ENCODE assay signal across 26 cellular contexts in genomic region chr10:32436215-32436614, GRCh38.
"Had no signal": no experiment of that assay in that cellular context is flagged by ENCODE, and none has a peak within 500 bp of the region (broad histone marks: within the 10 kb centered on the region; RNA-seq: fewer than 3 reads in every experiment).

No MANE protein-coding gene starts in this region.

- H3K27ac Mint-ChIP-seq: dendritic cell treated with granulocyte-macrophage colony-stimulating factor and Interleukin-4, amounts not matched to agents 40 ng/mL and 50 ng/mL, for 4 days; effector memory CD8-positive, alpha-beta T cell; endodermal cell; mesothelial cell of epicardium had no signal

- H3K4me3 ChIP-seq: colonic mucosa, esophagus squamous epithelium, gastrocnemius medialis, heart right ventricle, left ventricle myocardium inferior, lower lobe of right lung had no signal

- H3K4me3 Mint-ChIP-seq: dendritic cell treated with granulocyte-macrophage colony-stimulating factor and Interleukin-4, amounts not matched to agents 40 ng/mL and 50 ng/mL, for 4 days; effector memory CD8-positive, alpha-beta T cell; endodermal cell; mesothelial cell of epicardium had no signal

- DNase-seq: colonic mucosa; cortex of kidney; effector CD8-positive, alpha-beta T cell; effector memory CD8-positive, alpha-beta T cell; endodermal cell; esophagus squamous epithelium; foreskin fibroblast; foreskin melanocyte; gastrocnemius medialis; glutamatergic neuron; head of caudate nucleus; heart right ventricle; hippocampal formation; left cardiac atrium; left ventricle myocardium inferior; lower lobe of right lung; mesenchymal stem cell; naive thymus-derived CD4-positive, alpha-beta T cell had no signal

- ATAC-seq: effector memory CD8-positive, alpha-beta T cell; esophagus mucosa; gastrocnemius medialis; heart right ventricle; left cardiac atrium; left lobe of liver; lower lobe of right lung; naive thymus-derived CD4-positive, alpha-beta T cell had no signal

- H3K27me3 ChIP-seq: colonic mucosa, esophagus squamous epithelium, gastrocnemius medialis, heart right ventricle had no signal

- FAIRE-seq: endometrium, islet of Langerhans, keratinocyte had no signal

- H3K27ac ChIP-seq: colonic mucosa, epithelial cell of prostate, esophagus squamous epithelium, gastrocnemius medialis, heart right ventricle, left ventricle myocardium inferior, lower lobe of right lung had no signal

- H3K9me3 Mint-ChIP-seq: effector memory CD8-positive, alpha-beta T cell had no signal

- H3K4me1 Mint-ChIP-seq: endodermal cell, mesothelial cell of epicardium had no signal

- H3K36me3 ChIP-seq: colonic mucosa, esophagus squamous epithelium, gastrocnemius medialis, heart right ventricle, left ventricle myocardium inferior, lower lobe of right lung had no signal

- H3K9me3 ChIP-seq: colonic mucosa, gastrocnemius medialis, lower lobe of right lung had no signal

- H3K36me3 Mint-ChIP-seq: mesothelial cell of epicardium had no signal

- H3K4me1 ChIP-seq: colonic mucosa, esophagus squamous epithelium, gastrocnemius medialis, heart right ventricle, left ventricle myocardium inferior, lower lobe of right lung had no signal
